ENCODE assay signal across 8 cellular contexts in genomic region chr2:237474931-237475703, GRCh38. TPM values are rescaled to one million over a fixed set of nuclear protein-coding genes. Genes with fewer than 3 reads are reported as not detected.
DNase-seq lines count a peak whose midpoint lies in the region; ATAC-seq lines count a peak whose summit lies in the region.

No MANE protein-coding gene starts in this region.

- no peaks in the 10 kb centered on the region for H3K36me3 ChIP-seq in mesendoderm (ENCODE audit: control insufficient read depth, insufficient read depth, low read length)

- peak overlapping the region; percentile 85 for H3K9ac ChIP-seq in mesendoderm (ENCODE audit: low read length)

- peak overlapping the region; percentile 94 for H3K18ac ChIP-seq in mesendoderm (ENCODE audit: low read length)

- H3K4me2 ChIP-seq in mesendoderm (ENCODE audit: low read length) = peak overlapping the region; percentile 62

- no peaks in the 10 kb centered on the region for H3K79me1 ChIP-seq in mesendoderm (ENCODE audit: low read length)

- peak; percentile 95 for DNase-seq in AG08396 (ENCODE audit: low spot score)
- DNase-seq in NCI-H526 (lab: John Stamatoyannopoulos, UW) = peak; percentile 9 to 83
- DNase-seq in activated CD8-positive, alpha-beta memory T cell treated with anti-CD3 and anti-CD28 coated beads for 24 hours = peak; percentile 95
- DNase-seq in effector memory CD8-positive, alpha-beta T cell = peak; percentile 67 to 81 (median 75)
- peak; percentile 82 for DNase-seq in mesendoderm
- DNase-seq in stimulated activated CD8-positive, alpha-beta memory T cell treated with anti-CD3 and anti-CD28 coated beads, Interleukin-12 subunit alpha, Interleukin-12 subunit beta, amount 100 ng/mL, for 4 hours (ENCODE audit: low read depth) = peak; percentile 67

- H4K5ac ChIP-seq in mesendoderm (ENCODE audit: low read length) = no peak overlapping the region

- H3K23ac ChIP-seq in mesendoderm (ENCODE audit: low read length) = no peak overlapping the region

- no peaks in the 10 kb centered on the region for H3K79me2 ChIP-seq in mesendoderm (ENCODE audit: control insufficient read depth, insufficient read depth, low read length)

- peak overlapping the region; percentile 89 to 93 for H3K27ac Mint-ChIP-seq in effector memory CD8-positive, alpha-beta T cell

- peak overlapping the region; percentile 89 for H3K56ac ChIP-seq in mesendoderm (ENCODE audit: low read length)

- H3K27me3 Mint-ChIP-seq in effector memory CD8-positive, alpha-beta T cell = peaks cover 34 to 55% of the 10 kb centered on the region in 2 donors

- no peak overlapping the region for H2BK5ac ChIP-seq in mesendoderm (ENCODE audit: low read length)

- no peak overlapping the region for H2BK15ac ChIP-seq in mesendoderm (replicated peaks; ENCODE audit: low read depth)

- H3K4me3 ChIP-seq in mesendoderm (ENCODE audit: low read length) = peak overlapping the region; percentile 59

- ATAC-seq in GM18858 (IDR thresholded peaks at IDR 0.05; ENCODE audit: unreplicated experiment) (peak; percentile 50), HG03064 (IDR thresholded peaks at IDR 0.05; ENCODE audit: low read depth, unreplicated experiment) (peak; percentile 88)
- ATAC-seq in effector memory CD8-positive, alpha-beta T cell (replicated peaks) = peak; percentile 85

- H3K4me3 Mint-ChIP-seq in effector memory CD8-positive, alpha-beta T cell = peak overlapping the region; percentile 88 to 94

- H3K36me3 Mint-ChIP-seq in effector memory CD8-positive, alpha-beta T cell (ENCODE audit: insufficient read depth) = peaks cover 6% of the 10 kb centered on the region

- H2AK5ac ChIP-seq in mesendoderm (ENCODE audit: low read length) = no peak overlapping the region

- H2BK120ac ChIP-seq in mesendoderm (ENCODE audit: low read depth, low read length) = no peak overlapping the region

- WGBS in mesendoderm (ENCODE audit: extremely low coverage, insufficient coverage, low lambda C conversion rate) = no CpG with 5 or more reads among the region's 79 CpGs

- H3K9me3 Mint-ChIP-seq in effector memory CD8-positive, alpha-beta T cell = no peaks in the 10 kb centered on the region

- H3K4me1 Mint-ChIP-seq in effector memory CD8-positive, alpha-beta T cell (ENCODE audit: low read depth in 2 of 2) = peaks cover 10 to 12% of the 10 kb centered on the region in 2 donors

- H4K8ac ChIP-seq in mesendoderm (ENCODE audit: low read depth, low read length) = peak overlapping the region; percentile 78

- no peaks in the 10 kb centered on the region for H3K27me3 ChIP-seq in mesendoderm (ENCODE audit: insufficient read depth, low read length, poor library complexity)

- H3K4me1 ChIP-seq in mesendoderm (ENCODE audit: control insufficient read depth, low read depth, low read length) = peaks cover 2% of the 10 kb centered on the region

- peak overlapping the region; percentile 61 for H3K4ac ChIP-seq in mesendoderm (ENCODE audit: low read depth, low read length)

- H3K27ac ChIP-seq in mesendoderm (ENCODE audit: low read depth, low read length) = peak overlapping the region; percentile 27

RNA-seq across cellular contexts. Expression of gene MLPH, which starts 11.9 kb away (rescaled TPM):
- 7.8 TPM for polyA plus RNA-seq in mesendoderm (2013, experiment 1 of 2)
- 8.0 TPM for polyA plus RNA-seq in mesendoderm (2013, experiment 2 of 2)

Comparison
In these comparisons a context has a peak if more than half of its experiments do, and no peak if none do; other contexts are left out.
1. Peak in every context shown above with its lines: DNase-seq, ATAC-seq, H3K4me3 ChIP-seq and H3K27ac ChIP-seq.